ENCODE assay signal across 8 cellular contexts in genomic region chr19:7831452-7831851, GRCh38.
A peak's percentile ranks its signal among the peaks of the same experiment; 100 is the strongest.
DNase-seq lines count a peak whose midpoint lies in the region; ATAC-seq and TF ChIP-seq lines count a peak whose summit lies in the region.

No MANE protein-coding gene starts in this region.

- DNase-seq in AG09319 (ENCODE audit: extremely low read depth, low read depth): no peak
- DNase-seq in HAP-1 (ENCODE audit: low spot score in 2 of 2): peak; percentile 29 to 70
- DNase-seq in amygdala (lab: John Stamatoyannopoulos, UW): peak in 30 of 56 donors; percentile 12 to 60 (median 37)
- DNase-seq in dedifferentiated amniotic fluid mesenchymal stem cell (ENCODE audit: extremely low spot score): no peak
- no peak for DNase-seq in NCI-H510A treated with DMSO at 0.1 percent for 48 hours (lab: John Stamatoyannopoulos, UW)

- peaks cover 4% of the 10 kb centered on the region; the same call in 1 of the 2 replicates for H3K4me1 ChIP-seq in HAP-1

- no peaks in the 10 kb centered on the region for H3K27me3 ChIP-seq in HAP-1 (ENCODE audit: low read depth)
- H3K27me3 ChIP-seq in layer of hippocampus (ENCODE audit: control insufficient read depth, insufficient read depth, low read length): no peaks in the 10 kb centered on the region

- TF ChIP-seq CTCF in AG09319 (IDR thresholded peaks at IDR 0.05; ENCODE audit: low read depth, low read length): peak; percentile 35

- H3K27ac ChIP-seq in layer of hippocampus (ENCODE audit: low read depth, low read length): peak overlapping the region; percentile 78

- in situ Hi-C loops in HAP-1 (cut with MboI; ENCODE audit: low sequenced_read_pairs): no loop called here

- ATAC-seq in HG02763 (IDR thresholded peaks at IDR 0.05; ENCODE audit: unreplicated experiment) (no peak), GM18520 (IDR thresholded peaks at IDR 0.05; ENCODE audit: unreplicated experiment) (no peak)

- no peaks in the 10 kb centered on the region; the same call in 1 of the 2 replicates for H3K9me3 ChIP-seq in HAP-1

- no peak overlapping the region for H3K4me3 ChIP-seq in HAP-1

- H3K36me3 ChIP-seq in HAP-1 (replicated peaks): no peaks in the 10 kb centered on the region

Comparison
In these comparisons a context has a peak if more than half of its experiments do, and no peak if none do; other contexts are left out.
1. DNase-seq: peak in HAP-1 (2 of 2) and amygdala (30 of 56); none in AG09319 (single experiment), dedifferentiated amniotic fluid mesenchymal stem cell (single experiment) and NCI-H510A treated with DMSO at 0.1 percent for 48 hours (single experiment).